ENCODE assay signal across 7 cellular contexts in genomic region chr4:74230902-74231499, GRCh38.
A peak's percentile ranks its signal among the peaks of the same experiment; 100 is the strongest.
DNase-seq lines count a peak whose midpoint lies in the region; ATAC-seq and TF ChIP-seq lines count a peak whose summit lies in the region.

No MANE protein-coding gene starts in this region.

- H2BK120ac ChIP-seq in trophoblast cell (ENCODE audit: insufficient read depth, low read length, poor library complexity), result no peak overlapping the region

- no peak overlapping the region for H3K4ac ChIP-seq in trophoblast cell (ENCODE audit: low read depth, low read length)

- no peak overlapping the region for H2AK5ac ChIP-seq in trophoblast cell (ENCODE audit: low read length)

- ATAC-seq in GM19468 (IDR thresholded peaks at IDR 0.05; ENCODE audit: extremely low read depth, unreplicated experiment) (peak; percentile 57), GM19023 (IDR thresholded peaks at IDR 0.05; ENCODE audit: unreplicated experiment) (no peak)

- no peaks in the 10 kb centered on the region for H3K27me3 ChIP-seq in brain microvascular endothelial cell (replicated peaks)
- no peaks in the 10 kb centered on the region for H3K27me3 ChIP-seq in trophoblast cell (ENCODE audit: insufficient read depth, low read length)

- no peaks in the 10 kb centered on the region for H3K79me1 ChIP-seq in trophoblast cell (ENCODE audit: low read length)

- DNase-seq in HS-27A (ENCODE audit: low read depth) (peak; percentile 77), brain microvascular endothelial cell (peak; percentile 76), trophoblast cell (peak; percentile 48 to 63), ureter (ENCODE audit: low spot score) (no peak), kidney glomerular epithelial cell (lab: John Stamatoyannopoulos, UW) (no peak)

- no peaks in the 10 kb centered on the region for H3K4me1 ChIP-seq in trophoblast cell (ENCODE audit: control insufficient read depth in 1 of 2, insufficient read depth in 2 of 2, low read length in 2 of 2)

- no peak overlapping the region for H2AFZ ChIP-seq in trophoblast cell (ENCODE audit: insufficient read depth, low read length, poor library complexity)

- H2BK12ac ChIP-seq in trophoblast cell (ENCODE audit: low read length), result no peak overlapping the region

- H3K14ac ChIP-seq in trophoblast cell (ENCODE audit: low read length), result no peak overlapping the region

- H4K91ac ChIP-seq in trophoblast cell (ENCODE audit: low read depth, low read length), result no peak overlapping the region

- in situ Hi-C loops in brain microvascular endothelial cell (cut with HindIII; ENCODE audit: low pct_ligation_motif_present, low sequenced_read_pairs), result no loop called here

- no peak overlapping the region for H3K9ac ChIP-seq in trophoblast cell (ENCODE audit: low read length)

- no peaks in the 10 kb centered on the region for H3K79me2 ChIP-seq in trophoblast cell (ENCODE audit: control insufficient read depth, insufficient read depth, low read length, poor library complexity)

- peak overlapping the region; percentile 63 for H3K27ac ChIP-seq in brain microvascular endothelial cell
- H3K27ac ChIP-seq in trophoblast cell (ENCODE audit: low read depth, low read length), result no peak overlapping the region

- WGBS in trophoblast cell (ENCODE audit: extremely low coverage, insufficient coverage, insufficient read length), result no CpG with 5 or more reads among the region's 7 CpGs

- H3K36me3 ChIP-seq in brain microvascular endothelial cell (replicated peaks), result no peaks in the 10 kb centered on the region
- H3K36me3 ChIP-seq in trophoblast cell (ENCODE audit: control insufficient read depth in 1 of 2, insufficient read depth in 2 of 2, low read length in 2 of 2), result no peaks in the 10 kb centered on the region

- no peak for TF ChIP-seq CTCF in brain microvascular endothelial cell (IDR thresholded peaks at IDR 0.05; ENCODE audit: low read depth, low read length, missing control alignments)

- no peak overlapping the region for H4K12ac ChIP-seq in trophoblast cell (ENCODE audit: low read depth, low read length)

- no peak overlapping the region for H3K4me2 ChIP-seq in trophoblast cell (ENCODE audit: low read length)

- no peak overlapping the region for H2BK5ac ChIP-seq in trophoblast cell (ENCODE audit: low read depth, low read length, poor library complexity)

- H3K23ac ChIP-seq in trophoblast cell (ENCODE audit: low read length), result no peak overlapping the region

- no peak overlapping the region for H3K18ac ChIP-seq in trophoblast cell (ENCODE audit: low read length)

- no peaks in the 10 kb centered on the region for H3K9me3 ChIP-seq in trophoblast cell (ENCODE audit: insufficient read depth, low read depth, low read length)

- H4K8ac ChIP-seq in trophoblast cell (ENCODE audit: low read depth, low read length), result no peak overlapping the region

- H3K4me3 ChIP-seq in brain microvascular endothelial cell (ENCODE audit: low read depth, low read length) (no peak overlapping the region), trophoblast cell (ENCODE audit: low read depth, low read length) (no peak overlapping the region)

Comparison
In these comparisons a context has a peak if more than half of its experiments do, and no peak if none do; other contexts are left out.
1. DNase-seq: peak in HS-27A (single experiment), brain microvascular endothelial cell (single experiment) and trophoblast cell (2 of 2); none in ureter (single experiment) and kidney glomerular epithelial cell (single experiment).